Comparison of ENCODE assay signal across 8 cellular contexts in genomic region chr5:160507181-160507811, GRCh38.
DNase-seq lines count a peak whose midpoint lies in the region; ATAC-seq and TF ChIP-seq lines count a peak whose summit lies in the region.

No MANE protein-coding gene starts in this region.

- peak overlapping the region; percentile 14 to 93 (median 80) for H3K27ac Mint-ChIP-seq in naive thymus-derived CD8-positive, alpha-beta T cell

- no peak for ATAC-seq in naive thymus-derived CD8-positive, alpha-beta T cell
- no peak for ATAC-seq in HG03439 (IDR thresholded peaks at IDR 0.05; ENCODE audit: unreplicated experiment)

- H3K9me3 Mint-ChIP-seq in naive thymus-derived CD8-positive, alpha-beta T cell, result no peaks in the 10 kb centered on the region

- H3K36me3 ChIP-seq in adipocyte (ENCODE audit: control insufficient read depth, insufficient read depth, low read length, severe bottlenecking), result no peaks in the 10 kb centered on the region

- peak; percentile 51 for DNase-seq in GM12865 (ENCODE audit: low read depth)
- DNase-seq in HPDE6-E6E7 (ENCODE audit: extremely low spot score), result peak; percentile 13
- peak; percentile 26 for DNase-seq in adipocyte (ENCODE audit: low read depth)
- DNase-seq in naive thymus-derived CD8-positive, alpha-beta T cell, result no peak
- DNase-seq in GM20000 (ENCODE audit: low spot score), result no peak
- no peak for DNase-seq in NCI-H2081 (lab: John Stamatoyannopoulos, UW)
- no peak for DNase-seq in GM19238 (ENCODE audit: insufficient read length, low spot score)

- H3K9me3 ChIP-seq in adipocyte (ENCODE audit: control insufficient read depth, low read length), result no peaks in the 10 kb centered on the region

- peaks cover 0 to 13% (median 4%) of the 10 kb centered on the region in 5 donors for H3K27me3 Mint-ChIP-seq in naive thymus-derived CD8-positive, alpha-beta T cell

- H3K9ac ChIP-seq in adipocyte (ENCODE audit: low read length), result no peak overlapping the region

- H3K4me3 ChIP-seq in GM12865 (ENCODE audit: low read depth, low read length) (no peak overlapping the region), adipocyte (ENCODE audit: low read length) (no peak overlapping the region)

- peaks cover 9% of the 10 kb centered on the region for H3K27me3 ChIP-seq in adipocyte (replicated peaks; ENCODE audit: control insufficient read depth, insufficient read depth, low read length)

- POLR2A ChIA-PET in naive thymus-derived CD8-positive, alpha-beta T cell (lab: Charles Lee), result no interaction called here

- peaks cover 11 to 33% (median 25%) of the 10 kb centered on the region in 4 donors for H3K4me1 Mint-ChIP-seq in naive thymus-derived CD8-positive, alpha-beta T cell

- H3K4me1 ChIP-seq in adipocyte (ENCODE audit: control insufficient read depth, insufficient read depth, low read length), result no peaks in the 10 kb centered on the region

- H3K4me3 Mint-ChIP-seq in naive thymus-derived CD8-positive, alpha-beta T cell, result peak overlapping the region in 5 of 10 donors; percentile 13 to 47 (median 36)

- no peaks in the 10 kb centered on the region for H3K36me3 Mint-ChIP-seq in naive thymus-derived CD8-positive, alpha-beta T cell

- TF ChIP-seq CTCF in GM12865 (IDR thresholded peaks at IDR 0.05; ENCODE audit: insufficient read depth, low read depth, low read length, missing control alignments) (no peak), GM20000 (IDR thresholded peaks at IDR 0.05; ENCODE audit: extremely low read depth, missing control alignments) (no peak)

Comparison
In these comparisons a context has a peak if more than half of its experiments do, and no peak if none do; other contexts are left out.
1. DNase-seq: peak in GM12865 (single experiment), HPDE6-E6E7 (single experiment) and adipocyte (single experiment); none in naive thymus-derived CD8-positive, alpha-beta T cell (0 of 10), GM20000 (single experiment), NCI-H2081 (0 of 2) and GM19238 (single experiment).